Comparison of ENCODE assay signal across 21 cellular contexts in genomic region chr5:37014321-37014720, GRCh38.
DNase-seq lines count a peak whose midpoint lies in the region; ATAC-seq, FAIRE-seq and TF ChIP-seq lines count a peak whose summit lies in the region.
"Had no signal": no experiment of that assay in that cellular context is flagged by ENCODE, and none has a peak within 500 bp of the region (broad histone marks: within the 10 kb centered on the region; RNA-seq: fewer than 3 reads in every experiment).

No MANE protein-coding gene starts in this region.

- DNase-seq in HepG2 (ENCODE audit: low spot score): no peak
- DNase-seq in right lobe of liver: no peak
- no peak for DNase-seq in RCC 7860 (ENCODE audit: low spot score)
- DNase-seq in small intestine: no peak
- DNase-seq in SHP77 (lab: John Stamatoyannopoulos, UW): no peak
- no peak for DNase-seq in inferior parietal cortex (ENCODE audit: extremely low spot score)
- DNase-seq: 8988T; ACHN; BE2C; C1 segment of cervical spinal cord; CD4-positive, CD25-positive, alpha-beta regulatory T cell; CD8-positive, alpha-beta memory T cell; COR-L47; GDM1; GOT3; H7 had no signal

- H2AFZ ChIP-seq in HepG2 (ENCODE audit: low read length): no peak overlapping the region

- TF ChIP-seq POLR2A in HepG2 (IDR thresholded peaks at IDR 0.05; ENCODE audit: insufficient read depth in 1 of 2, low read depth in 2 of 2, low read length in 2 of 2) (no peak), right lobe of liver (IDR thresholded peaks at IDR 0.05) (no peak)

- intact Hi-C loops in HepG2 (cut with micrococcal nuclease; ENCODE audit: unreplicated experiment): no loop called here
- intact Hi-C loops in right lobe of liver (cut with DNase I): no loop called here

- H3K27ac ChIP-seq in HepG2 (ENCODE audit: extremely low read length, insufficient read depth, low read length): no peak overlapping the region
- H3K27ac ChIP-seq in right lobe of liver: no peak overlapping the region
- H3K27ac ChIP-seq in small intestine (ENCODE audit: low read depth in 1 of 2, low read length in 1 of 2): no peak overlapping the region

- H3K4me1 ChIP-seq in HepG2 (ENCODE audit: insufficient read depth, low read length) (no peaks in the 10 kb centered on the region), right lobe of liver (no peaks in the 10 kb centered on the region), small intestine (ENCODE audit: control insufficient read depth in 2 of 2, insufficient read depth in 1 of 2, low read depth in 1 of 2, low read length in 1 of 2) (no peaks in the 10 kb centered on the region)
- H3K4me1 ChIP-seq: BE2C had no signal

- no peak for FAIRE-seq in HepG2 (lab: Jason Lieb, UNC)
- peak; percentile 72 for FAIRE-seq in RCC 7860 (lab: Jason Lieb, UNC)
- peak; percentile 72 for FAIRE-seq in endometrium (lab: Jason Lieb, UNC)
- FAIRE-seq in small intestine (lab: Jason Lieb, UNC): peak; percentile 79
- FAIRE-seq: D721Med, GM12892 had no signal

- H3K27me3 ChIP-seq in HepG2 (ENCODE audit: control insufficient read depth in 1 of 2, insufficient read depth in 2 of 2, low read length in 2 of 2): no peaks in the 10 kb centered on the region
- H3K27me3 ChIP-seq in right lobe of liver: no peaks in the 10 kb centered on the region
- no peaks in the 10 kb centered on the region for H3K27me3 ChIP-seq in small intestine (ENCODE audit: control insufficient read depth in 2 of 2, insufficient read depth in 2 of 2, low read length in 2 of 2)
- H3K27me3 ChIP-seq: BE2C had no signal

- POLR2A ChIA-PET in HepG2 (lab: Yijun Ruan, JAX): no interaction called here

- TF ChIP-seq EP300 in HepG2 (IDR thresholded peaks at IDR 0.05; ENCODE audit: low read depth in 2 of 2, low read length in 2 of 2) (no peak), HepG2 (CRISPR knock-in tag; IDR thresholded peaks at IDR 0.05; ENCODE audit: borderline replicate concordance) (no peak)

- no peaks in the 10 kb centered on the region for H3K9me3 ChIP-seq in HepG2 (ENCODE audit: low read length)
- no peaks in the 10 kb centered on the region for H3K9me3 ChIP-seq in right lobe of liver
- H3K9me3 ChIP-seq in small intestine (ENCODE audit: control insufficient read depth, low read depth): no peaks in the 10 kb centered on the region
- H3K9me3 ChIP-seq: BE2C had no signal

- in situ Hi-C loops in HepG2 (cut with HindIII; ENCODE audit: extremely low pct_ligation_motif_present, low pct_unique_long_range_greater_than_20kb): no loop called here

- H3K36me3 ChIP-seq in HepG2 (replicated peaks in 1 of 2; ENCODE audit: control insufficient read depth in 1 of 2, insufficient read depth in 2 of 2, low read length in 2 of 2) (peaks cover 1 to 23% of the 10 kb centered on the region in 2 experiments; a peak in 2 of 5 replicates), right lobe of liver (peaks cover 0 to 50% (median 12%) of the 10 kb centered on the region in 4 donors), small intestine (ENCODE audit: control insufficient read depth in 2 of 2, insufficient read depth in 2 of 2, low read length in 2 of 2) (peaks cover 0 to 2% of the 10 kb centered on the region in 2 donors)

- ATAC-seq in HepG2 (no peak), right lobe of liver (no peak)
- ATAC-seq in activated CD4-positive, CD25-positive, alpha-beta regulatory T cell treated with anti-CD3 and anti-CD28 coated beads, Interleukin-2, amount 50 U/mL, for 24 hours: no peak
- ATAC-seq: HCT116 had no signal

- no peaks in the 10 kb centered on the region for H4K20me1 ChIP-seq in HepG2 (ENCODE audit: insufficient read depth, low read length)

- no peak overlapping the region for H3K9ac ChIP-seq in HepG2 (ENCODE audit: insufficient read depth, low read depth, low read length)

- TF ChIP-seq CTCF in HepG2 (CRISPR knock-in tag; IDR thresholded peaks at IDR 0.05) (no peak), right lobe of liver (IDR thresholded peaks at IDR 0.05) (no peak)

- H3K79me2 ChIP-seq in HepG2 (ENCODE audit: insufficient read depth, low read length): no peaks in the 10 kb centered on the region

- BruUV-seq in HepG2 (replicated peaks; lab: Mats Ljungman, UMichigan): no TSS peak

- H3K4me2 ChIP-seq in HepG2 (ENCODE audit: low read depth, low read length): no peak overlapping the region

- H3K4me3 ChIP-seq in HepG2 (replicated peaks in 1 of 3; ENCODE audit: insufficient read depth in 1 of 3, low read depth in 2 of 3, low read length in 3 of 3) (no peak overlapping the region), right lobe of liver (no peak overlapping the region), small intestine (ENCODE audit: low read depth in 1 of 2, low read length in 2 of 2) (no peak overlapping the region)

- CTCF ChIA-PET in HepG2 (lab: Yijun Ruan, JAX; ENCODE audit: low intra/inter-chr PET ratio, low total read pairs): no interaction called here

- no peak for TF ChIP-seq RAD21 in HepG2 (CRISPR knock-in tag; IDR thresholded peaks at IDR 0.05)

TF ChIP-seq in HepG2, 621 proteins besides CTCF, POLR2A, EP300 and RAD21 (continues in another document):
- no peak for TF ChIP-seq ZNF644 (CRISPR knock-in tag; IDR thresholded peaks at IDR 0.05; ENCODE audit: low read depth)
- TF ChIP-seq NR2F1 (CRISPR knock-in tag; IDR thresholded peaks at IDR 0.05): no peak
- TF ChIP-seq ATF1 (CRISPR knock-in tag; IDR thresholded peaks at IDR 0.05): no peak
- no peak for TF ChIP-seq SNAPC2 (CRISPR knock-in tag; IDR thresholded peaks at IDR 0.05)
- TF ChIP-seq, protein P1, sequence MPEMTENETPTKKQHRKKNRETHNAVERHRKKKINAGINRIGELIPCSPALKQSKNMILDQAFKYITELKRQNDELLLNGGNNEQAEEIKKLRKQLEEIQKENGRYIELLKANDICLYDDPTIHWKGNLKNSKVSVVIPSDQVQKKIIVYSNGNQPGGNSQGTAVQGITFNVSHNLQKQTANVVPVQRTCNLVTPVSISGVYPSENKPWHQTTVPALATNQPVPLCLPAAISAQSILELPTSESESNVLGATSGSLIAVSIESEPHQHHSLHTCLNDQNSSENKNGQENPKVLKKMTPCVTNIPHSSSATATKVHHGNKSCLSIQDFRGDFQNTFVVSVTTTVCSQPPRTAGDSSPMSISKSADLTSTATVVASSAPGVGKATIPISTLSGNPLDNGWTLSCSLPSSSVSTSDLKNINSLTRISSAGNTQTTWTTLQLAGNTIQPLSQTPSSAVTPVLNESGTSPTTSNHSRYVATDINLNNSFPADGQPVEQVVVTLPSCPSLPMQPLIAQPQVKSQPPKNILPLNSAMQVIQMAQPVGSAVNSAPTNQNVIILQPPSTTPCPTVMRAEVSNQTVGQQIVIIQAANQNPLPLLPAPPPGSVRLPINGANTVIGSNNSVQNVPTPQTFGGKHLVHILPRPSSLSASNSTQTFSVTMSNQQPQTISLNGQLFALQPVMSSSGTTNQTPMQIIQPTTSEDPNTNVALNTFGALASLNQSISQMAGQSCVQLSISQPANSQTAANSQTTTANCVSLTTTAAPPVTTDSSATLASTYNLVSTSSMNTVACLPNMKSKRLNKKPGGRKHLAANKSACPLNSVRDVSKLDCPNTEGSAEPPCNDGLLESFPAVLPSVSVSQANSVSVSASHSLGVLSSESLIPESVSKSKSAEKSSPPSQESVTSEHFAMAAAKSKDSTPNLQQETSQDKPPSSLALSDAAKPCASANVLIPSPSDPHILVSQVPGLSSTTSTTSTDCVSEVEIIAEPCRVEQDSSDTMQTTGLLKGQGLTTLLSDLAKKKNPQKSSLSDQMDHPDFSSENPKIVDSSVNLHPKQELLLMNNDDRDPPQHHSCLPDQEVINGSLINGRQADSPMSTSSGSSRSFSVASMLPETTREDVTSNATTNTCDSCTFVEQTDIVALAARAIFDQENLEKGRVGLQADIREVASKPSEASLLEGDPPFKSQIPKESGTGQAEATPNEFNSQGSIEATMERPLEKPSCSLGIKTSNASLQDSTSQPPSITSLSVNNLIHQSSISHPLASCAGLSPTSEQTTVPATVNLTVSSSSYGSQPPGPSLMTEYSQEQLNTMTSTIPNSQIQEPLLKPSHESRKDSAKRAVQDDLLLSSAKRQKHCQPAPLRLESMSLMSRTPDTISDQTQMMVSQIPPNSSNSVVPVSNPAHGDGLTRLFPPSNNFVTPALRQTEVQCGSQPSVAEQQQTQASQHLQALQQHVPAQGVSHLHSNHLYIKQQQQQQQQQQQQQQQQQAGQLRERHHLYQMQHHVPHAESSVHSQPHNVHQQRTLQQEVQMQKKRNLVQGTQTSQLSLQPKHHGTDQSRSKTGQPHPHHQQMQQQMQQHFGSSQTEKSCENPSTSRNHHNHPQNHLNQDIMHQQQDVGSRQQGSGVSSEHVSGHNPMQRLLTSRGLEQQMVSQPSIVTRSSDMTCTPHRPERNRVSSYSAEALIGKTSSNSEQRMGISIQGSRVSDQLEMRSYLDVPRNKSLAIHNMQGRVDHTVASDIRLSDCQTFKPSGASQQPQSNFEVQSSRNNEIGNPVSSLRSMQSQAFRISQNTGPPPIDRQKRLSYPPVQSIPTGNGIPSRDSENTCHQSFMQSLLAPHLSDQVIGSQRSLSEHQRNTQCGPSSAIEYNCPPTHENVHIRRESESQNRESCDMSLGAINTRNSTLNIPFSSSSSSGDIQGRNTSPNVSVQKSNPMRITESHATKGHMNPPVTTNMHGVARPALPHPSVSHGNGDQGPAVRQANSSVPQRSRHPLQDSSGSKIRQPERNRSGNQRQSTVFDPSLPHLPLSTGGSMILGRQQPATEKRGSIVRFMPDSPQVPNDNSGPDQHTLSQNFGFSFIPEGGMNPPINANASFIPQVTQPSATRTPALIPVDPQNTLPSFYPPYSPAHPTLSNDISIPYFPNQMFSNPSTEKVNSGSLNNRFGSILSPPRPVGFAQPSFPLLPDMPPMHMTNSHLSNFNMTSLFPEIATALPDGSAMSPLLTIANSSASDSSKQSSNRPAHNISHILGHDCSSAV (CRISPR knock-in tag; IDR thresholded peaks at IDR 0.05; ENCODE audit: borderline replicate concordance): no peak
- TF ChIP-seq TSC22D2 (CRISPR knock-in tag; IDR thresholded peaks at IDR 0.05; ENCODE audit: borderline replicate concordance): no peak
- TF ChIP-seq MAFK (conservative IDR thresholded peaks at IDR 0.05 in 1 of 2, IDR thresholded peaks at IDR 0.05 in 1 of 2; ENCODE audit: low read length in 2 of 2): peak; percentile 59 to 85
- TF ChIP-seq ELF3 (CRISPR knock-in tag; IDR thresholded peaks at IDR 0.05): no peak
